Comparison of ENCODE assay signal across 23 cellular contexts in genomic region chr2:223404616-223405015, GRCh38.
DNase-seq lines count a peak whose midpoint lies in the region; ATAC-seq and TF ChIP-seq lines count a peak whose summit lies in the region.
"Had no signal": no experiment of that assay in that cellular context is flagged by ENCODE, and none has a peak within 500 bp of the region (broad histone marks: within the 10 kb centered on the region; RNA-seq: fewer than 3 reads in every experiment).

No MANE protein-coding gene starts in this region.

- H3K4me1 ChIP-seq in breast epithelium: no peaks in the 10 kb centered on the region
- H3K4me1 ChIP-seq: BE2C; BLaER1 treated with 17β-estradiol and CSF1 and Interleukin-3, amounts not matched to agents 10 nM and 100 nM had no signal

- BruUV-seq in MCF 10A (replicated peaks; lab: Mats Ljungman, UMichigan): no TSS peak

- H3K36me3 ChIP-seq in breast epithelium: no peaks in the 10 kb centered on the region
- no peaks in the 10 kb centered on the region for H3K36me3 ChIP-seq in SK-N-MC (ENCODE audit: insufficient read depth, low read length)
- H3K36me3 ChIP-seq: BE2C; BLaER1 treated with 17β-estradiol and CSF1 and Interleukin-3, amounts not matched to agents 10 nM and 100 nM had no signal

- DNase-seq in MCF 10A (ENCODE audit: unreplicated experiment) (peak; percentile 30), breast epithelium (ENCODE audit: low spot score in 2 of 2) (no peak), SK-N-MC (ENCODE audit: low read depth, low spot score) (peak; percentile 62), epithelial cell of esophagus (ENCODE audit: low read depth) (peak; percentile 73), natural killer cell (no peak)
- no peak for DNase-seq in activated effector memory CD4-positive, alpha-beta T cell treated with anti-CD3 and anti-CD28 coated beads, Interleukin-2, amount 50 U/mL, for 16 hours
- DNase-seq: ACHN; AML-193; BE2C; CD4-positive, alpha-beta T cell; CD8-positive, alpha-beta memory T cell; DMS 273 treated with DMSO at 0.1 percent for 48 hours; DMS79; EL; GDM1; H9 had no signal

- H3K27ac Mint-ChIP-seq in MCF 10A (ENCODE audit: low read depth, unreplicated experiment) (no peak overlapping the region), natural killer cell (no peak overlapping the region)
- H3K27ac Mint-ChIP-seq: CD14-positive monocyte; CD4-positive, alpha-beta T cell; CD8-positive, alpha-beta memory T cell; GM23338; H9 had no signal

- no peak overlapping the region for H3K4me3 Mint-ChIP-seq in MCF 10A (ENCODE audit: unreplicated experiment)
- no peak overlapping the region for H3K4me3 Mint-ChIP-seq in natural killer cell
- H3K4me3 Mint-ChIP-seq: CD14-positive monocyte; CD4-positive, alpha-beta T cell; CD8-positive, alpha-beta memory T cell; GM23338; H9 had no signal

- no peaks in the 10 kb centered on the region for H3K9me3 ChIP-seq in breast epithelium
- H3K9me3 ChIP-seq in SK-N-MC (ENCODE audit: low read depth, low read length): no peaks in the 10 kb centered on the region
- H3K9me3 ChIP-seq: BE2C had no signal

- no peak for TF ChIP-seq CTCF in MCF 10A (IDR thresholded peaks at IDR 0.05; ENCODE audit: unreplicated experiment)
- no peak for TF ChIP-seq CTCF in breast epithelium (IDR thresholded peaks at IDR 0.05)
- no peak for TF ChIP-seq CTCF in epithelial cell of esophagus (IDR thresholded peaks at IDR 0.05; ENCODE audit: insufficient read depth, low read depth, low read length, missing control alignments)
- no peak for TF ChIP-seq CTCF in natural killer cell (IDR thresholded peaks at IDR 0.05)

- ATAC-seq in natural killer cell (no peak), HG03342 (IDR thresholded peaks at IDR 0.05; ENCODE audit: unreplicated experiment) (no peak)
- ATAC-seq: GM12878, GM23338, HCT116 had no signal

- H3K9ac ChIP-seq in SK-N-MC (ENCODE audit: insufficient read length): no peak overlapping the region
- H3K9ac ChIP-seq: BLaER1 treated with 17β-estradiol and CSF1 and Interleukin-3, amounts not matched to agents 10 nM and 100 nM had no signal

- no peaks in the 10 kb centered on the region for H3K36me3 Mint-ChIP-seq in MCF 10A (ENCODE audit: insufficient read depth, unreplicated experiment)
- H3K36me3 Mint-ChIP-seq in natural killer cell: no peaks in the 10 kb centered on the region
- H3K36me3 Mint-ChIP-seq: CD14-positive monocyte; CD8-positive, alpha-beta memory T cell had no signal

- H3K27ac ChIP-seq in breast epithelium: no peak overlapping the region
- H3K27ac ChIP-seq in SK-N-MC: peak overlapping the region; percentile 38; the same call in 1 of the 2 replicates
- H3K27ac ChIP-seq: 22Rv1; BLaER1 treated with 17β-estradiol and CSF1 and Interleukin-3, amounts not matched to agents 10 nM and 100 nM had no signal

- CTCF ChIA-PET in MCF 10A (lab: Yijun Ruan, JAX): interaction anchor here (0.6 to 1.1 kb wide), 2 partner anchors 19 to 1272 kb away, joined by 3 read pairs; no protein-coding TSS in a partner anchor

- H3K4me3 ChIP-seq in breast epithelium (no peak overlapping the region), SK-N-MC (no peak overlapping the region), epithelial cell of esophagus (ENCODE audit: low read length) (no peak overlapping the region)
- H3K4me3 ChIP-seq: BLaER1 treated with 17β-estradiol and CSF1 and Interleukin-3, amounts not matched to agents 10 nM and 100 nM; GM12878; GM23338 had no signal

- H3K9me3 Mint-ChIP-seq in MCF 10A (ENCODE audit: unreplicated experiment) (no peaks in the 10 kb centered on the region), natural killer cell (peaks cover 4 to 5% of the 10 kb centered on the region in 2 donors)
- H3K9me3 Mint-ChIP-seq: CD4-positive, alpha-beta T cell; CD8-positive, alpha-beta memory T cell; GM23338; H9 had no signal

- no peaks in the 10 kb centered on the region for H3K27me3 ChIP-seq in breast epithelium
- H3K27me3 ChIP-seq: BE2C; BLaER1 treated with 17β-estradiol and CSF1 and Interleukin-3, amounts not matched to agents 10 nM and 100 nM had no signal

- H3K4me1 Mint-ChIP-seq in MCF 10A (ENCODE audit: insufficient read depth, unreplicated experiment) (no peaks in the 10 kb centered on the region), natural killer cell (no peaks in the 10 kb centered on the region)
- H3K4me1 Mint-ChIP-seq: CD14-positive monocyte; CD8-positive, alpha-beta memory T cell had no signal

- no peaks in the 10 kb centered on the region for H3K27me3 Mint-ChIP-seq in MCF 10A (ENCODE audit: insufficient read depth, unreplicated experiment)
- no peaks in the 10 kb centered on the region for H3K27me3 Mint-ChIP-seq in natural killer cell (ENCODE audit: low read depth in 2 of 2)
- H3K27me3 Mint-ChIP-seq: CD4-positive, alpha-beta T cell; CD8-positive, alpha-beta memory T cell had no signal

- intact Hi-C loops in MCF 10A (cut with micrococcal nuclease) (no loop called here), breast epithelium (cut with DNase I; ENCODE audit: low total_unique reads) (no loop called here), natural killer cell (cut with micrococcal nuclease) (no loop called here)

- POLR2A ChIA-PET in MCF 10A (lab: Yijun Ruan, JAX): no interaction called here

- no peak for TF ChIP-seq POLR2A in breast epithelium (IDR thresholded peaks at IDR 0.05)

Comparison
In these comparisons a context has a peak if more than half of its experiments do, and no peak if none do; other contexts are left out.
1. DNase-seq: peak in MCF 10A (single experiment), SK-N-MC (single experiment) and epithelial cell of esophagus (single experiment); none in breast epithelium (0 of 2), activated effector memory CD4-positive, alpha-beta T cell treated with anti-CD3 and anti-CD28 coated beads, Interleukin-2, amount 50 U/mL, for 16 hours (single experiment) and natural killer cell (single experiment).